9 cellular contexts compared by ENCODE assay signal in genomic region chr12:62251609-62251958, GRCh38. TPM values are rescaled to one million over a fixed set of nuclear protein-coding genes. Genes with fewer than 3 reads are reported as not detected.
A peak's percentile ranks its signal among the peaks of the same experiment; 100 is the strongest.
DNase-seq lines count a peak whose midpoint lies in the region; ATAC-seq, FAIRE-seq and TF ChIP-seq lines count a peak whose summit lies in the region.
"Had no signal": no experiment of that assay in that cellular context is flagged by ENCODE, and none has a peak within 500 bp of the region (broad histone marks: within the 10 kb centered on the region; RNA-seq: fewer than 3 reads in every experiment).

No MANE protein-coding gene starts in this region.

- intact Hi-C loops in K562 (cut with micrococcal nuclease), result no loop called here

- H3K79me2 ChIP-seq in K562 (ENCODE audit: control insufficient read depth, insufficient read depth, low read length), result peaks cover 11% of the 10 kb centered on the region; the same call in 2 of the 3 replicates

- H3K9me1 ChIP-seq in K562 (ENCODE audit: control insufficient read depth, insufficient read depth, low read length), result no peaks in the 10 kb centered on the region

- no peak overlapping the region for H3K4me3 ChIP-seq in K562
- H3K4me3 ChIP-seq: upper lobe of right lung had no signal

- ATAC-seq in GM18861 (IDR thresholded peaks at IDR 0.05; ENCODE audit: unreplicated experiment) (peak; percentile 12), GM21390 (IDR thresholded peaks at IDR 0.05; ENCODE audit: unreplicated experiment) (peak; percentile 45), HG03196 (IDR thresholded peaks at IDR 0.05; ENCODE audit: unreplicated experiment) (peak; percentile 28), K562 (no peak)

- H3K27ac ChIP-seq in K562 (ENCODE audit: extremely low read depth, low read depth, low read length), result peak overlapping the region; percentile 69
- H3K27ac ChIP-seq: foreskin keratinocyte, upper lobe of right lung had no signal

- no peak for TF ChIP-seq RAD21 in K562 (CRISPR knock-in tag; conservative IDR thresholded peaks at IDR 0.05 in 1 of 2, IDR thresholded peaks at IDR 0.05 in 1 of 2)

- peaks cover 17% of the 10 kb centered on the region; the same call in 2 of the 3 replicates for H3K36me3 ChIP-seq in K562 (ENCODE audit: control insufficient read depth, insufficient read depth, low read length)
- H3K36me3 ChIP-seq: upper lobe of right lung had no signal

- TF ChIP-seq CTCF in K562 (IDR thresholded peaks at IDR 0.05 in 2 of 3, conservative IDR thresholded peaks at IDR 0.05 in 1 of 3; ENCODE audit: insufficient read depth in 2 of 3, low read depth in 1 of 3, low read length in 3 of 3), result no peak

- TF ChIP-seq POLR2A in K562 (conservative IDR thresholded peaks at IDR 0.05), result no peak

- no peaks in the 10 kb centered on the region for H3K9me3 ChIP-seq in K562 (replicated peaks; ENCODE audit: control insufficient read depth, insufficient read depth, low read depth, low read length)
- H3K9me3 ChIP-seq: upper lobe of right lung had no signal

- no TSS peak for BruUV-seq in K562 (replicated peaks; lab: Mats Ljungman, UMichigan)

- peak overlapping the region in 1 of 2 experiments; percentile 22; a peak in 1 of 4 replicates for H3K9ac ChIP-seq in K562 (ENCODE audit: insufficient read depth in 1 of 2, low read depth in 2 of 2, low read length in 2 of 2)

- peaks cover 4 to 42% of the 10 kb centered on the region in 2 experiments; a peak in 4 of 5 replicates for H3K4me1 ChIP-seq in K562 (replicated peaks in 1 of 2; ENCODE audit: control insufficient read depth in 2 of 2, insufficient read depth in 2 of 2, low read length in 2 of 2)

- CTCF ChIA-PET in K562 (lab: Yijun Ruan, JAX; ENCODE audit: low intra/inter-chr PET ratio), result no interaction called here

- H3K27me3 ChIP-seq in K562 (ENCODE audit: control insufficient read depth in 2 of 2, insufficient read depth in 2 of 2, low read length in 2 of 2), result no peaks in the 10 kb centered on the region
- H3K27me3 ChIP-seq: foreskin keratinocyte, upper lobe of right lung had no signal

- H4K20me1 ChIP-seq in K562 (replicated peaks; ENCODE audit: control insufficient read depth, insufficient read depth, low read length), result no peaks in the 10 kb centered on the region

- no peak for TF ChIP-seq EP300 in K562 (IDR thresholded peaks at IDR 0.05; ENCODE audit: low read length)

- H2AFZ ChIP-seq in K562 (ENCODE audit: low read depth, low read length), result 0 out of 2 replicates have a peak overlapping the region, but pooled peaks have one; percentile 5

- FAIRE-seq in K562 (lab: Jason Lieb, UNC), result no peak

- POLR2A ChIA-PET in K562 (lab: Yijun Ruan, JAX), result interaction anchor here (1.0 to 2.2 kb wide), 3 partner anchors 8 to 41 kb away, joined by 3 to 13 read pairs (median 3); partner anchors contain the start of gene USP15

- in situ Hi-C loops in K562 (cut with MboI), result no loop called here

- H3K4me2 ChIP-seq in K562 (ENCODE audit: insufficient read depth, low read length), result no peak overlapping the region

- DNase-seq in K562 (ENCODE audit: extremely low read depth in 1 of 4, low spot score in 3 of 4) (no peak), globus pallidus (ENCODE audit: low spot score) (no peak), foreskin melanocyte (no peak), Ammon's horn (ENCODE audit: low spot score) (no peak)
- DNase-seq: foreskin keratinocyte, upper lobe of right lung had no signal

TF ChIP-seq in K562, 482 proteins besides CTCF, POLR2A, EP300 and RAD21:
- no peak for TF ChIP-seq MYC (IDR thresholded peaks at IDR 0.05; ENCODE audit: low read depth, low read length)
- no peak for TF ChIP-seq MYC (CRISPR knock-in tag; IDR thresholded peaks at IDR 0.05; ENCODE audit: borderline replicate concordance, low read depth)
- peak; percentile 28; the same call in 1 of the 2 replicates for TF ChIP-seq POLR2G (IDR thresholded peaks at IDR 0.05; ENCODE audit: low read depth, low read length)

RNA-seq across cellular contexts. Expression of gene USP15, which starts 8.6 kb away (rescaled TPM):
- total RNA-seq in K562 (2011; cell fraction: chromatin; rRNA removed; ENCODE audit: low replicate concordance), result 187 and 674 TPM in 2 replicates
- 113 and 135 TPM in 2 replicates for total RNA-seq in K562 (2011; cell fraction: nucleolus; rRNA removed)
- 225 and 292 TPM in 2 replicates for total RNA-seq in K562 (2011; cell fraction: nucleoplasm; rRNA removed)
- total RNA-seq in K562 (2014; rRNA removed), result 131 and 140 TPM in 2 replicates
- total RNA-seq in K562 (2014; rRNA removed; fragmentation: Illumina TruSeq; extraction: Trizol), result 272 and 284 TPM in 2 replicates
- 155 and 174 TPM in 2 replicates for total RNA-seq in K562 (2015; rRNA removed; fragmentation: Illumina TruSeq; extraction: Trizol)
- 184 and 189 TPM in 2 replicates for total RNA-seq in K562 (2021)
- polyA plus RNA-seq in K562 (2011; rRNA removed), result 175 and 204 TPM in 2 replicates
- polyA plus RNA-seq in K562 (2011; cell fraction: cytosol; rRNA removed), result 29.1 and 75.2 TPM in 2 replicates
- 218 and 401 TPM in 2 replicates for polyA plus RNA-seq in K562 (2011; cell fraction: nucleus; rRNA removed)
- polyA plus RNA-seq in K562 (2012), result 92.9 and 182 TPM in 2 replicates
- polyA plus RNA-seq in K562 (2014; fragmentation: Illumina TruSeq; extraction: Trizol), result 152 and 177 TPM in 2 replicates
- polyA plus RNA-seq in K562 (2014; fragmentation: Nextera tagmentation; extraction: Ambion mirVana), result 100 to 1,000 TPM; 182 to 253 TPM
- polyA plus RNA-seq in K562 (2014; rRNA removed), result 123 and 140 TPM in 2 replicates
- 720 and 762 TPM in 2 replicates for polyA minus RNA-seq in K562 (2011; rRNA and poly(A)+ RNA removed)
- 52.1 and 62.0 TPM in 2 replicates for polyA minus RNA-seq in K562 (2011; cell fraction: cytosol; rRNA and poly(A)+ RNA removed)
- 408 and 684 TPM in 2 replicates for polyA minus RNA-seq in K562 (2011; cell fraction: nucleus; rRNA and poly(A)+ RNA removed)
